ENCODE assay signal across 1 cellular context in genomic region chr5:177402271-177403043, GRCh38.
A peak's percentile ranks its signal among the peaks of the same experiment; 100 is the strongest.
TF ChIP-seq lines count a peak whose summit lies in the region.

No MANE protein-coding gene starts in this region.

TF ChIP-seq in HEK293, 187 proteins besides CTCF, POLR2A, EP300 and RAD21 (continued from another document):
- TF ChIP-seq ZNF510 (tag by site-specific recombination; IDR thresholded peaks at IDR 0.05; ENCODE audit: insufficient replicate concordance), result no peak
- TF ChIP-seq ZNF140 (tag by site-specific recombination; IDR thresholded peaks at IDR 0.05), result no peak
- TF ChIP-seq, protein P1, sequence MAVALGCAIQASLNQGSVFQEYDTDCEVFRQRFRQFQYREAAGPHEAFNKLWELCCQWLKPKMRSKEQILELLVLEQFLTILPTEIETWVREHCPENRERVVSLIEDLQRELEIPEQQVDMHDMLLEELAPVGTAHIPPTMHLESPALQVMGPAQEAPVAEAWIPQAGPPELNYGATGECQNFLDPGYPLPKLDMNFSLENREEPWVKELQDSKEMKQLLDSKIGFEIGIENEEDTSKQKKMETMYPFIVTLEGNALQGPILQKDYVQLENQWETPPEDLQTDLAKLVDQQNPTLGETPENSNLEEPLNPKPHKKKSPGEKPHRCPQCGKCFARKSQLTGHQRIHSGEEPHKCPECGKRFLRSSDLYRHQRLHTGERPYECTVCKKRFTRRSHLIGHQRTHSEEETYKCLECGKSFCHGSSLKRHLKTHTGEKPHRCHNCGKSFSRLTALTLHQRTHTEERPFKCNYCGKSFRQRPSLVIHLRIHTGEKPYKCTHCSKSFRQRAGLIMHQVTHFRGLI (tag by site-specific recombination; IDR thresholded peaks at IDR 0.05), result peak; percentile 63; the same call in 1 of the 2 replicates
- TF ChIP-seq YY1 (tag by site-specific recombination; IDR thresholded peaks at IDR 0.05), result 0 out of 2 replicates have a peak, but pooled peaks have one; percentile 20
- peak; percentile 80; the same call in 1 of the 2 replicates for TF ChIP-seq ZNF24 (tag by site-specific recombination; IDR thresholded peaks at IDR 0.05)
- 0 out of 2 replicates have a peak, but pooled peaks have one; percentile 72 for TF ChIP-seq BCL11A (tag by site-specific recombination; IDR thresholded peaks at IDR 0.05; ENCODE audit: low read depth)
- TF ChIP-seq, protein P2, sequence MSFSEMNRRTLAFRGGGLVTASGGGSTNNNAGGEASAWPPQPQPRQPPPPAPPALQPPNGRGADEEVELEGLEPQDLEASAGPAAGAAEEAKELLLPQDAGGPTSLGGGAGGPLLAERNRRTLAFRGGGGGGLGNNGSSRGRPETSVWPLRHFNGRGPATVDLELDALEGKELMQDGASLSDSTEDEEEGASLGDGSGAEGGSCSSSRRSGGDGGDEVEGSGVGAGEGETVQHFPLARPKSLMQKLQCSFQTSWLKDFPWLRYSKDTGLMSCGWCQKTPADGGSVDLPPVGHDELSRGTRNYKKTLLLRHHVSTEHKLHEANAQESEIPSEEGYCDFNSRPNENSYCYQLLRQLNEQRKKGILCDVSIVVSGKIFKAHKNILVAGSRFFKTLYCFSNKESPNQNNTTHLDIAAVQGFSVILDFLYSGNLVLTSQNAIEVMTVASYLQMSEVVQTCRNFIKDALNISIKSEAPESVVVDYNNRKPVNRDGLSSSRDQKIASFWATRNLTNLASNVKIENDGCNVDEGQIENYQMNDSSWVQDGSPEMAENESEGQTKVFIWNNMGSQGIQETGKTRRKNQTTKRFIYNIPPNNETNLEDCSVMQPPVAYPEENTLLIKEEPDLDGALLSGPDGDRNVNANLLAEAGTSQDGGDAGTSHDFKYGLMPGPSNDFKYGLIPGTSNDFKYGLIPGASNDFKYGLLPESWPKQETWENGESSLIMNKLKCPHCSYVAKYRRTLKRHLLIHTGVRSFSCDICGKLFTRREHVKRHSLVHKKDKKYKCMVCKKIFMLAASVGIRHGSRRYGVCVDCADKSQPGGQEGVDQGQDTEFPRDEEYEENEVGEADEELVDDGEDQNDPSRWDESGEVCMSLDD (tag by site-specific recombination; IDR thresholded peaks at IDR 0.05), result peak; percentile 58; the same call in 1 of the 2 replicates
- TF ChIP-seq ZNF239 (tag by site-specific recombination; IDR thresholded peaks at IDR 0.05), result no peak
- TF ChIP-seq GLIS2 (tag by site-specific recombination; IDR thresholded peaks at IDR 0.05), result peak; percentile 22; the same call in 1 of the 2 replicates
- TF ChIP-seq WT1 (tag by site-specific recombination; IDR thresholded peaks at IDR 0.05), result peak; percentile 52; the same call in 1 of the 2 replicates
- TF ChIP-seq ZNF394 (tag by site-specific recombination; IDR thresholded peaks at IDR 0.05; ENCODE audit: borderline replicate concordance), result 0 out of 2 replicates have a peak, but pooled peaks have one; percentile 53
- TF ChIP-seq ZFP41 (tag by site-specific recombination; IDR thresholded peaks at IDR 0.05; ENCODE audit: borderline replicate concordance), result no peak
- 0 out of 2 replicates have a peak, but pooled peaks have one; percentile 8 for TF ChIP-seq ZNF121 (tag by site-specific recombination; IDR thresholded peaks at IDR 0.05)
- TF ChIP-seq ZNF112 (tag by site-specific recombination; IDR thresholded peaks at IDR 0.05), result no peak
- TF ChIP-seq ZNF335 (tag by site-specific recombination; conservative IDR thresholded peaks at IDR 0.05), result peak; percentile 42
- TF ChIP-seq ZNF76 (tag by site-specific recombination; IDR thresholded peaks at IDR 0.05; ENCODE audit: borderline replicate concordance, low read depth), result peak; percentile 83; the same call in 1 of the 2 replicates
- no peak for TF ChIP-seq ZNF768 (tag by site-specific recombination; IDR thresholded peaks at IDR 0.05)
- peak; percentile 73; the same call in 1 of the 2 replicates for TF ChIP-seq BCL11B (tag by site-specific recombination; IDR thresholded peaks at IDR 0.05; ENCODE audit: low read depth)
- TF ChIP-seq, protein P3, sequence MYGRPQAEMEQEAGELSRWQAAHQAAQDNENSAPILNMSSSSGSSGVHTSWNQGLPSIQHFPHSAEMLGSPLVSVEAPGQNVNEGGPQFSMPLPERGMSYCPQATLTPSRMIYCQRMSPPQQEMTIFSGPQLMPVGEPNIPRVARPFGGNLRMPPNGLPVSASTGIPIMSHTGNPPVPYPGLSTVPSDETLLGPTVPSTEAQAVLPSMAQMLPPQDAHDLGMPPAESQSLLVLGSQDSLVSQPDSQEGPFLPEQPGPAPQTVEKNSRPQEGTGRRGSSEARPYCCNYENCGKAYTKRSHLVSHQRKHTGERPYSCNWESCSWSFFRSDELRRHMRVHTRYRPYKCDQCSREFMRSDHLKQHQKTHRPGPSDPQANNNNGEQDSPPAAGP (tag by site-specific recombination; IDR thresholded peaks at IDR 0.05), result peak; percentile 39; the same call in 1 of the 2 replicates
- peak; percentile 65; the same call in 1 of the 2 replicates for TF ChIP-seq KLF7 (tag by site-specific recombination; IDR thresholded peaks at IDR 0.05; ENCODE audit: borderline replicate concordance)
- TF ChIP-seq ZBTB20 (tag by site-specific recombination; IDR thresholded peaks at IDR 0.05), result peak; percentile 100
- TF ChIP-seq ZSCAN30 (tag by site-specific recombination; IDR thresholded peaks at IDR 0.05), result peak; percentile 59
- peak; percentile 92 for TF ChIP-seq ZNF777 (tag by site-specific recombination; IDR thresholded peaks at IDR 0.05; ENCODE audit: borderline replicate concordance)
- 0 out of 2 replicates have a peak, but pooled peaks have one; percentile 13 for TF ChIP-seq ZNF10 (tag by site-specific recombination; IDR thresholded peaks at IDR 0.05)
- no peak for TF ChIP-seq ZNF423 (tag by site-specific recombination; IDR thresholded peaks at IDR 0.05)
- peak; percentile 53 for TF ChIP-seq ZNF629 (tag by site-specific recombination; IDR thresholded peaks at IDR 0.05)
- TF ChIP-seq ZNF2 (tag by site-specific recombination; IDR thresholded peaks at IDR 0.05), result peak; percentile 92
- TF ChIP-seq ZBTB48 (tag by site-specific recombination; IDR thresholded peaks at IDR 0.05), result peak; percentile 90
- TF ChIP-seq PBX3 (CRISPR knock-in tag; IDR thresholded peaks at IDR 0.05), result 0 out of 2 replicates have a peak, but pooled peaks have one; percentile 72
- TF ChIP-seq, protein P4, sequence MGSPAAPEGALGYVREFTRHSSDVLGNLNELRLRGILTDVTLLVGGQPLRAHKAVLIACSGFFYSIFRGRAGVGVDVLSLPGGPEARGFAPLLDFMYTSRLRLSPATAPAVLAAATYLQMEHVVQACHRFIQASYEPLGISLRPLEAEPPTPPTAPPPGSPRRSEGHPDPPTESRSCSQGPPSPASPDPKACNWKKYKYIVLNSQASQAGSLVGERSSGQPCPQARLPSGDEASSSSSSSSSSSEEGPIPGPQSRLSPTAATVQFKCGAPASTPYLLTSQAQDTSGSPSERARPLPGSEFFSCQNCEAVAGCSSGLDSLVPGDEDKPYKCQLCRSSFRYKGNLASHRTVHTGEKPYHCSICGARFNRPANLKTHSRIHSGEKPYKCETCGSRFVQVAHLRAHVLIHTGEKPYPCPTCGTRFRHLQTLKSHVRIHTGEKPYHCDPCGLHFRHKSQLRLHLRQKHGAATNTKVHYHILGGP (tag by site-specific recombination; IDR thresholded peaks at IDR 0.05), result peak; percentile 93
- peak; percentile 60 for TF ChIP-seq EGR2 (tag by site-specific recombination; IDR thresholded peaks at IDR 0.05; ENCODE audit: low read depth)
- 0 out of 2 replicates have a peak, but pooled peaks have one; percentile 38 for TF ChIP-seq ZNF660 (tag by site-specific recombination; IDR thresholded peaks at IDR 0.05)
- peak; percentile 79 for TF ChIP-seq SP3 (tag by site-specific recombination; IDR thresholded peaks at IDR 0.05)
- peak; percentile 69 for TF ChIP-seq SP7 (tag by site-specific recombination; IDR thresholded peaks at IDR 0.05)
- TF ChIP-seq KLF8 (tag by site-specific recombination; IDR thresholded peaks at IDR 0.05), result peak; percentile 79; the same call in 1 of the 2 replicates
- no peak for TF ChIP-seq ZNF791 (tag by site-specific recombination; IDR thresholded peaks at IDR 0.05)
- TF ChIP-seq ZNF561 (tag by site-specific recombination; IDR thresholded peaks at IDR 0.05; ENCODE audit: borderline replicate concordance), result peak; percentile 85; the same call in 1 of the 2 replicates
- TF ChIP-seq ZNF654 (tag by site-specific recombination; IDR thresholded peaks at IDR 0.05; ENCODE audit: low read depth), result no peak; the same call in 1 of the 2 replicates
- TF ChIP-seq, protein P5, sequence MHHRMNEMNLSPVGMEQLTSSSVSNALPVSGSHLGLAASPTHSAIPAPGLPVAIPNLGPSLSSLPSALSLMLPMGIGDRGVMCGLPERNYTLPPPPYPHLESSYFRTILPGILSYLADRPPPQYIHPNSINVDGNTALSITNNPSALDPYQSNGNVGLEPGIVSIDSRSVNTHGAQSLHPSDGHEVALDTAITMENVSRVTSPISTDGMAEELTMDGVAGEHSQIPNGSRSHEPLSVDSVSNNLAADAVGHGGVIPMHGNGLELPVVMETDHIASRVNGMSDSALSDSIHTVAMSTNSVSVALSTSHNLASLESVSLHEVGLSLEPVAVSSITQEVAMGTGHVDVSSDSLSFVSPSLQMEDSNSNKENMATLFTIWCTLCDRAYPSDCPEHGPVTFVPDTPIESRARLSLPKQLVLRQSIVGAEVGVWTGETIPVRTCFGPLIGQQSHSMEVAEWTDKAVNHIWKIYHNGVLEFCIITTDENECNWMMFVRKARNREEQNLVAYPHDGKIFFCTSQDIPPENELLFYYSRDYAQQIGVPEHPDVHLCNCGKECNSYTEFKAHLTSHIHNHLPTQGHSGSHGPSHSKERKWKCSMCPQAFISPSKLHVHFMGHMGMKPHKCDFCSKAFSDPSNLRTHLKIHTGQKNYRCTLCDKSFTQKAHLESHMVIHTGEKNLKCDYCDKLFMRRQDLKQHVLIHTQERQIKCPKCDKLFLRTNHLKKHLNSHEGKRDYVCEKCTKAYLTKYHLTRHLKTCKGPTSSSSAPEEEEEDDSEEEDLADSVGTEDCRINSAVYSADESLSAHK (tag by site-specific recombination; IDR thresholded peaks at IDR 0.05), result no peak
- TF ChIP-seq PATZ1 (tag by site-specific recombination; IDR thresholded peaks at IDR 0.05), result peak; percentile 72
- TF ChIP-seq ZNF610 (tag by site-specific recombination; IDR thresholded peaks at IDR 0.05; ENCODE audit: borderline replicate concordance), result 0 out of 2 replicates have a peak, but pooled peaks have one; percentile 24
- TF ChIP-seq IKZF3 (tag by site-specific recombination; IDR thresholded peaks at IDR 0.05), result peak; percentile 73
- TF ChIP-seq ZNF623 (tag by site-specific recombination; IDR thresholded peaks at IDR 0.05), result no peak
- TF ChIP-seq ZNF366 (tag by site-specific recombination; conservative IDR thresholded peaks at IDR 0.05), result peak; percentile 76
